ENCODE assay signal across 26 cellular contexts in genomic region chr4:8279321-8280157, GRCh38. TPM values are rescaled to one million over a fixed set of nuclear protein-coding genes. Genes with fewer than 3 reads are reported as not detected.
DNase-seq lines count a peak whose midpoint lies in the region; ATAC-seq and TF ChIP-seq lines count a peak whose summit lies in the region.
"Had no signal": no experiment of that assay in that cellular context is flagged by ENCODE, and none has a peak within 500 bp of the region (broad histone marks: within the 10 kb centered on the region; RNA-seq: fewer than 3 reads in every experiment).

No MANE protein-coding gene starts in this region.

- DNase-seq in Right ventricle myocardium superior, result peak; percentile 34
- no peak for DNase-seq in right atrium auricular region (ENCODE audit: low spot score)
- DNase-seq in endodermal cell, result no peak
- DNase-seq in nephron progenitor cell, result no peak
- no peak for DNase-seq in activated CD4-positive, alpha-beta T cell treated with anti-CD3 and anti-CD28 coated beads, Interleukin-2, amount 10 ng/mL, durations not matched to agents 24 days and 14 days
- no peak for DNase-seq in dorsolateral prefrontal cortex
- DNase-seq in mesenteric fat pad (ENCODE audit: low spot score), result no peak
- DNase-seq: ACHN; activated CD4-positive, alpha-beta T cell treated with anti-CD3 and anti-CD28 coated beads, Interleukin-2, amount 50 U/mL, for 4 hours; activated CD8-positive, alpha-beta memory T cell treated with anti-CD3 and anti-CD28 coated beads, Interleukin-2, amount 50 U/mL, for 4 hours; activated naive CD8-positive, alpha-beta T cell treated with anti-CD3 and anti-CD28 coated beads, Interleukin-2, amount 10 ng/mL, durations not matched to agents 7 days and 5 days; brain microvascular endothelial cell; C1 segment of cervical spinal cord; head of caudate nucleus; MM.1S; NCI-H1436 treated with DMSO at 0.1 percent for 48 hours; nucleus accumbens; retina; stimulated activated CD4-positive, alpha-beta T cell treated with anti-CD3 and anti-CD28 coated beads, Interleukin-15, amount 100 ng/mL, for 24 hours; stomach; WERI-Rb-1 had no signal

- H3K9me3 Mint-ChIP-seq in endodermal cell (no peaks in the 10 kb centered on the region), nephron progenitor cell (no peaks in the 10 kb centered on the region)
- H3K9me3 Mint-ChIP-seq in activated CD4-positive, alpha-beta T cell treated with anti-CD3 and anti-CD28 coated beads, Interleukin-2, amount 10 ng/mL, durations not matched to agents 24 days and 14 days, result no peaks in the 10 kb centered on the region
- H3K9me3 Mint-ChIP-seq: activated naive CD8-positive, alpha-beta T cell treated with anti-CD3 and anti-CD28 coated beads, Interleukin-2, amount 10 ng/mL, durations not matched to agents 7 days and 5 days; activated T-helper 17 cell treated with anti-CD3 and anti-CD28 coated beads, Interleukin-2, amount 50 U/mL, for 72 hours had no signal

- H3K4me3 ChIP-seq in right atrium auricular region, result no peak overlapping the region
- H3K4me3 ChIP-seq in endodermal cell (ENCODE audit: low read length), result no peak overlapping the region
- no peak overlapping the region for H3K4me3 ChIP-seq in dorsolateral prefrontal cortex
- H3K4me3 ChIP-seq: coronary artery, SK-N-MC, stomach, tibial nerve had no signal

- WGBS in endodermal cell (ENCODE audit: insufficient coverage in 1 of 2, insufficient read length in 1 of 2), 2 experiments, result 93 to 95% methylated on average over 13 to 22 of the region's 22 CpGs

- H3K4me3 Mint-ChIP-seq in endodermal cell, result no peak overlapping the region
- H3K4me3 Mint-ChIP-seq in nephron progenitor cell, result peak overlapping the region; percentile 13
- no peak overlapping the region for H3K4me3 Mint-ChIP-seq in activated CD4-positive, alpha-beta T cell treated with anti-CD3 and anti-CD28 coated beads, Interleukin-2, amount 10 ng/mL, durations not matched to agents 24 days and 14 days
- H3K4me3 Mint-ChIP-seq: activated naive CD8-positive, alpha-beta T cell treated with anti-CD3 and anti-CD28 coated beads, Interleukin-2, amount 10 ng/mL, durations not matched to agents 7 days and 5 days; activated T-helper 17 cell treated with anti-CD3 and anti-CD28 coated beads, Interleukin-2, amount 50 U/mL, for 72 hours had no signal

- H3K4me1 Mint-ChIP-seq in endodermal cell, result no peaks in the 10 kb centered on the region
- peaks cover 71% of the 10 kb centered on the region for H3K4me1 Mint-ChIP-seq in nephron progenitor cell
- H3K4me1 Mint-ChIP-seq in activated CD4-positive, alpha-beta T cell treated with anti-CD3 and anti-CD28 coated beads, Interleukin-2, amount 10 ng/mL, durations not matched to agents 24 days and 14 days, result no peaks in the 10 kb centered on the region
- H3K4me1 Mint-ChIP-seq: activated T-helper 17 cell treated with anti-CD3 and anti-CD28 coated beads, Interleukin-2, amount 50 U/mL, for 72 hours had no signal

- no peaks in the 10 kb centered on the region for H3K36me3 Mint-ChIP-seq in endodermal cell (ENCODE audit: low read depth)
- H3K36me3 Mint-ChIP-seq in nephron progenitor cell (ENCODE audit: low read depth), result no peaks in the 10 kb centered on the region
- no peaks in the 10 kb centered on the region for H3K36me3 Mint-ChIP-seq in activated CD4-positive, alpha-beta T cell treated with anti-CD3 and anti-CD28 coated beads, Interleukin-2, amount 10 ng/mL, durations not matched to agents 24 days and 14 days (ENCODE audit: low read depth)
- H3K36me3 Mint-ChIP-seq: activated naive CD8-positive, alpha-beta T cell treated with anti-CD3 and anti-CD28 coated beads, Interleukin-2, amount 10 ng/mL, durations not matched to agents 7 days and 5 days had no signal

- H3K27me3 ChIP-seq in right atrium auricular region (no peaks in the 10 kb centered on the region), endodermal cell (ENCODE audit: control insufficient read depth, insufficient read depth, low read length, poor library complexity, severe bottlenecking) (no peaks in the 10 kb centered on the region), dorsolateral prefrontal cortex (peaks cover 0 to 3% (median 0%) of the 10 kb centered on the region in 45 donors)
- H3K27me3 ChIP-seq: brain microvascular endothelial cell, stomach, tibial nerve had no signal

- H3K27ac ChIP-seq in right atrium auricular region (no peak overlapping the region), endodermal cell (ENCODE audit: low read depth, low read length) (no peak overlapping the region), dorsolateral prefrontal cortex (no peak overlapping the region)
- H3K27ac ChIP-seq: SK-N-MC, WERI-Rb-1 had no signal

- H3K4me1 ChIP-seq in right atrium auricular region (peaks cover 0 to 63% of the 10 kb centered on the region in 2 donors), endodermal cell (ENCODE audit: control insufficient read depth, insufficient read depth, low read length) (no peaks in the 10 kb centered on the region)

- ATAC-seq in Right ventricle myocardium superior (ENCODE audit: poor library complexity) (no peak), GM21360 (IDR thresholded peaks at IDR 0.05; ENCODE audit: unreplicated experiment) (no peak)
- ATAC-seq: activated T-helper 17 cell treated with anti-CD3 and anti-CD28 coated beads, Interleukin-2, amount 50 U/mL, for 72 hours had no signal

- TF ChIP-seq CTCF in right atrium auricular region (IDR thresholded peaks at IDR 0.05) (no peak), endodermal cell (conservative IDR thresholded peaks at IDR 0.05) (no peak), nephron progenitor cell (IDR thresholded peaks at IDR 0.05) (no peak), dorsolateral prefrontal cortex (IDR thresholded peaks at IDR 0.05 in 54 of 56, conservative IDR thresholded peaks at IDR 0.05 in 2 of 56; ENCODE audit: low read depth in 1 of 56, partially characterized antibody in 56 of 56) (no peak)

- H3K36me3 ChIP-seq in right atrium auricular region (no peaks in the 10 kb centered on the region), endodermal cell (ENCODE audit: control insufficient read depth, insufficient read depth, low read length) (no peaks in the 10 kb centered on the region)
- H3K36me3 ChIP-seq: brain microvascular endothelial cell, stomach, tibial nerve, WERI-Rb-1 had no signal

- H3K27ac Mint-ChIP-seq in endodermal cell, result peak overlapping the region; percentile 30
- peak overlapping the region; percentile 83 for H3K27ac Mint-ChIP-seq in nephron progenitor cell
- no peak overlapping the region for H3K27ac Mint-ChIP-seq in activated CD4-positive, alpha-beta T cell treated with anti-CD3 and anti-CD28 coated beads, Interleukin-2, amount 10 ng/mL, durations not matched to agents 24 days and 14 days
- H3K27ac Mint-ChIP-seq: activated naive CD8-positive, alpha-beta T cell treated with anti-CD3 and anti-CD28 coated beads, Interleukin-2, amount 10 ng/mL, durations not matched to agents 7 days and 5 days; activated T-helper 17 cell treated with anti-CD3 and anti-CD28 coated beads, Interleukin-2, amount 50 U/mL, for 72 hours had no signal

- no peak overlapping the region for H3K9ac ChIP-seq in endodermal cell (ENCODE audit: extremely low read depth, low read length, poor library complexity, severe bottlenecking)

- H3K27me3 Mint-ChIP-seq in endodermal cell (ENCODE audit: insufficient read depth) (no peaks in the 10 kb centered on the region), nephron progenitor cell (ENCODE audit: low read depth, poor library complexity) (no peaks in the 10 kb centered on the region)
- H3K27me3 Mint-ChIP-seq in activated CD4-positive, alpha-beta T cell treated with anti-CD3 and anti-CD28 coated beads, Interleukin-2, amount 10 ng/mL, durations not matched to agents 24 days and 14 days, result no peaks in the 10 kb centered on the region
- H3K27me3 Mint-ChIP-seq: activated naive CD8-positive, alpha-beta T cell treated with anti-CD3 and anti-CD28 coated beads, Interleukin-2, amount 10 ng/mL, durations not matched to agents 7 days and 5 days had no signal

- H3K9me3 ChIP-seq in right atrium auricular region (no peaks in the 10 kb centered on the region), endodermal cell (ENCODE audit: control insufficient read depth, low read length) (no peaks in the 10 kb centered on the region)
- H3K9me3 ChIP-seq: stomach, tibial nerve had no signal

- intact Hi-C loops in Right ventricle myocardium superior (cut with DNase I), result no loop called here
- intact Hi-C loops in activated CD4-positive, alpha-beta T cell treated with anti-CD3 and anti-CD28 coated beads, Interleukin-2, amount 10 ng/mL, durations not matched to agents 24 days and 14 days (cut with micrococcal nuclease), result no loop called here
- intact Hi-C loops in dorsolateral prefrontal cortex (cut with DNase I), result loop anchor here in 1 of 2 donors (5.0 kb wide), 1 partner anchor 68 kb away; no protein-coding TSS in a partner anchor

RNA-seq across cellular contexts. Expression of gene HTRA3, which starts 10.0 kb away (rescaled TPM):
- total RNA-seq in Right ventricle myocardium superior (123 TPM), right atrium auricular region (100 to 1,000 TPM in 1 of 2 donors, 10 to 100 TPM in 1; 33.8 to 124 TPM), endodermal cell (1 to 10 TPM; 3.2 to 4.6 TPM), dorsolateral prefrontal cortex (1 to 10 TPM in 13 of 120 experiments, under 1 TPM in 94, not detected in 13; 0.16 to 3.3 (median 0.52) TPM), mesenteric fat pad (58.5 TPM)
- polyA plus RNA-seq in endodermal cell (2013, experiment 1 of 2), result 1.4 TPM
- 1.6 TPM for polyA plus RNA-seq in endodermal cell (2013, experiment 2 of 2)
- 0.12 TPM in 1 of 2 replicates, not detected in the other for total RNA-seq in activated CD4-positive, alpha-beta T cell treated with anti-CD3 and anti-CD28 coated beads, Interleukin-2, amount 10 ng/mL, durations not matched to agents 24 days and 14 days
- total RNA-seq: activated naive CD8-positive, alpha-beta T cell treated with anti-CD3 and anti-CD28 coated beads, Interleukin-2, amount 10 ng/mL, durations not matched to agents 7 days and 5 days; activated T-helper 17 cell treated with anti-CD3 and anti-CD28 coated beads, Interleukin-2, amount 50 U/mL, for 72 hours had no signal

Comparison
In these comparisons a context has a peak if more than half of its experiments do, and no peak if none do; other contexts are left out.
1. RNA of gene HTRA3, which starts 10.0 kb away (total RNA-seq): 33.8 to 124 TPM in right atrium auricular region, 123 TPM in Right ventricle myocardium superior (single experiment) and 58.5 TPM in mesenteric fat pad (single experiment); 3.2 to 4.6 TPM in endodermal cell, 0.16 to 3.3 TPM in dorsolateral prefrontal cortex and 0.12 TPM in activated CD4-positive, alpha-beta T cell treated with anti-CD3 and anti-CD28 coated beads, Interleukin-2, amount 10 ng/mL, durations not matched to agents 24 days and 14 days; every median in the first group is over 4 times any median in the second.